In genomic region chr4:135325264-135325663, GRCh38 we compare ENCODE assay signal across 18 cellular contexts.
DNase-seq lines count a peak whose midpoint lies in the region; ATAC-seq and TF ChIP-seq lines count a peak whose summit lies in the region.
"Had no signal": no experiment of that assay in that cellular context is flagged by ENCODE, and none has a peak within 500 bp of the region (broad histone marks: within the 10 kb centered on the region; RNA-seq: fewer than 3 reads in every experiment).

No MANE protein-coding gene starts in this region.

- no peak overlapping the region for H3K27ac ChIP-seq in fibroblast of lung (ENCODE audit: insufficient read depth, low read length)
- no peak overlapping the region for H3K27ac ChIP-seq in Karpas-422 (ENCODE audit: low read length)
- H3K27ac ChIP-seq: A549, BLaER1, SK-N-MC had no signal

- no peaks in the 10 kb centered on the region for H3K9me3 ChIP-seq in fibroblast of lung (ENCODE audit: control insufficient read depth, insufficient read depth, low read depth, low read length)
- H3K9me3 ChIP-seq in Karpas-422 (ENCODE audit: low read length) = peaks cover 4% of the 10 kb centered on the region
- H3K9me3 ChIP-seq: A549, BLaER1 had no signal

- peak; percentile 47 for DNase-seq in NCI-H2171 treated with DMSO at 0.1 percent for 48 hours (lab: John Stamatoyannopoulos, UW)
- DNase-seq in NCI-H2171 (lab: John Stamatoyannopoulos, UW) = no peak
- DNase-seq in NCI-H69 (lab: John Stamatoyannopoulos, UW) = peak; percentile 48
- DNase-seq in fibroblast of lung (ENCODE audit: low read depth in 2 of 2) = no peak
- no peak for DNase-seq in Karpas-422
- no peak for DNase-seq in type B pancreatic cell (ENCODE audit: extremely low spot score, unreplicated experiment)
- DNase-seq: CD4-positive, alpha-beta memory T cell; GOT3; MV-4-11; NCI-H187 treated with DMSO at 0.1 percent for 48 hours; NCI-H446 treated with DMSO at 0.1 percent for 48 hours; NCI-H748 treated with DMSO at 0.1 percent for 48 hours; SHP77 had no signal

- no peaks in the 10 kb centered on the region for H3K36me3 Mint-ChIP-seq in type B pancreatic cell
- H3K36me3 Mint-ChIP-seq: CD4-positive, alpha-beta memory T cell had no signal

- H3K9me3 Mint-ChIP-seq in type B pancreatic cell = peaks cover 7% of the 10 kb centered on the region

- H3K4me2 ChIP-seq in fibroblast of lung (ENCODE audit: extremely low read depth, insufficient read depth, low read length) = no peak overlapping the region
- no peak overlapping the region for H3K4me2 ChIP-seq in Karpas-422 (ENCODE audit: low read depth, low read length, poor library complexity, severe bottlenecking)
- H3K4me2 ChIP-seq: A549, BLaER1 had no signal

- no peak overlapping the region for H3K9ac ChIP-seq in fibroblast of lung (ENCODE audit: insufficient read depth, low read length)
- no peak overlapping the region for H3K9ac ChIP-seq in Karpas-422 (ENCODE audit: low read length)
- H3K9ac ChIP-seq: BLaER1 had no signal

- ATAC-seq in GM18858 (IDR thresholded peaks at IDR 0.05; ENCODE audit: unreplicated experiment) = no peak
- ATAC-seq: A549, K562 had no signal

- H3K79me2 ChIP-seq in fibroblast of lung (ENCODE audit: control insufficient read depth, insufficient read depth, low read length) (no peaks in the 10 kb centered on the region), Karpas-422 (ENCODE audit: low read length) (no peaks in the 10 kb centered on the region)

- H3K9me2 ChIP-seq in Karpas-422 (replicated peaks; ENCODE audit: insufficient read depth, low read length) = no peaks in the 10 kb centered on the region

- H3K27me3 Mint-ChIP-seq in type B pancreatic cell = no peaks in the 10 kb centered on the region
- H3K27me3 Mint-ChIP-seq: CD4-positive, alpha-beta memory T cell had no signal

- H3K36me3 ChIP-seq in fibroblast of lung (ENCODE audit: control insufficient read depth, insufficient read depth, low read length) = no peaks in the 10 kb centered on the region
- no peaks in the 10 kb centered on the region for H3K36me3 ChIP-seq in Karpas-422 (ENCODE audit: insufficient read depth, low read length)
- H3K36me3 ChIP-seq: BLaER1 had no signal

- peaks cover 6% of the 10 kb centered on the region for H3K4me1 Mint-ChIP-seq in type B pancreatic cell (ENCODE audit: unreplicated experiment)
- H3K4me1 Mint-ChIP-seq: CD4-positive, alpha-beta memory T cell had no signal

- H2AFZ ChIP-seq in fibroblast of lung (ENCODE audit: low read length) (peak overlapping the region; percentile 40), Karpas-422 (ENCODE audit: low read length) (no peak overlapping the region)

- H3K27ac Mint-ChIP-seq in type B pancreatic cell = no peak overlapping the region
- H3K27ac Mint-ChIP-seq: CD4-positive, alpha-beta memory T cell had no signal

- no peak overlapping the region for H3K4me3 Mint-ChIP-seq in type B pancreatic cell
- H3K4me3 Mint-ChIP-seq: CD4-positive, alpha-beta memory T cell had no signal

- no peaks in the 10 kb centered on the region for H3K4me1 ChIP-seq in fibroblast of lung (ENCODE audit: control insufficient read depth, extremely low read depth, insufficient read depth, low read length)
- H3K4me1 ChIP-seq in Karpas-422 (ENCODE audit: low read length) = no peaks in the 10 kb centered on the region
- H3K4me1 ChIP-seq: A549, BLaER1 had no signal

- TF ChIP-seq CTCF in fibroblast of lung (conservative IDR thresholded peaks at IDR 0.05 in 1 of 2, IDR thresholded peaks at IDR 0.05 in 1 of 2; ENCODE audit: low read depth in 1 of 2, low read length in 2 of 2) = no peak
- no peak for TF ChIP-seq CTCF in type B pancreatic cell (conservative IDR thresholded peaks at IDR 0.05)

- H3K27me3 ChIP-seq in fibroblast of lung (ENCODE audit: control insufficient read depth, insufficient read depth, low read length) = no peaks in the 10 kb centered on the region
- H3K27me3 ChIP-seq in Karpas-422 (ENCODE audit: low read length) = no peaks in the 10 kb centered on the region
- H3K27me3 ChIP-seq: BLaER1 had no signal

- H3K4me3 ChIP-seq in fibroblast of lung (replicated peaks in 1 of 4; ENCODE audit: control extremely low read depth in 1 of 4, insufficient read depth in 1 of 4, low read depth in 3 of 4, low read length in 4 of 4) = no peak overlapping the region
- H3K4me3 ChIP-seq in Karpas-422 (ENCODE audit: low read length) = no peak overlapping the region
- H3K4me3 ChIP-seq: A549, BLaER1, K562, SK-N-MC had no signal

- H4K20me1 ChIP-seq in fibroblast of lung (ENCODE audit: control insufficient read depth, extremely low read depth, insufficient read depth, low read length) (no peaks in the 10 kb centered on the region), Karpas-422 (ENCODE audit: insufficient read depth, low read depth, low read length) (no peaks in the 10 kb centered on the region)
- H4K20me1 ChIP-seq: BLaER1 had no signal

Comparison
In these comparisons a context has a peak if more than half of its experiments do, and no peak if none do; other contexts are left out.
1. DNase-seq: peak in NCI-H2171 treated with DMSO at 0.1 percent for 48 hours (single experiment) and NCI-H69 (single experiment); none in NCI-H2171 (single experiment), fibroblast of lung (0 of 2), Karpas-422 (single experiment) and type B pancreatic cell (single experiment).